ENCODE assay signal across 8 cellular contexts in the genomic region with DNA sequence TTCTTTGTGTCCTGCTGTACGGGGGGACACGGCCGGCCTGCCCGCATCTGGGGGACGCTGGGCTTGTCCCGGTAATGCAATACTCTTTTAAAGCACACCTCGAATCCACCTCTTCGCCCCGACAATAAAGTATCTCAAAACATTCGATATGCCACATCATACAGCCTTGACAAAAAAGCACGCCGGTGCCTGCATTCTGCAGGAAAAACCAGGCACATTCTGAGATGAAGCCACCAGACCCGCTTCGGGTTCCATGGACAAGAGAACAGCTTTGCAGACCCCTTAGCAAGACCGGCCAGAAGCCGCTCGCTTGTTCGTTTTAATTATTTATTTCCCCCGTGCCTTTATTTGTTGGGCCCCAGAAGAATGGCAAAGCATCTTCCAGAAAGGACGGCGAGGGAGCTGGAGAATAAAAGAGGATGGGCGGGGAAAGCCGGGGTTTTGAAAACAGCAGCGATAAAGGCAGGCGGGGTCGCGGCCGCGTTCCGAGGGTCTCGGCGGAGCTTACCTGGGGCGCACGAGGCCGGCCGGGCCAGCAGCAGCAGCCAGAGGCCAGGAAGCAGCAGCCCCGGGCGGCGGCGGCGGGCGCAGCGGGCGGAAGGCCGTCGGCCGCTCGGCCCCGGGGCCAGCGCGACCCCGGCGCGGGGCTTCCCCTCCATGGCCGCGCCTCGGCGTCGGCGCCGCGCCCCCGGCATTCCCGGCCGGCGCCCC. TPM values are rescaled to one million over a fixed set of nuclear protein-coding genes. Genes with fewer than 3 reads are reported as not detected.
A peak's percentile ranks its signal among the peaks of the same experiment; 100 is the strongest.
DNase-seq lines count a peak whose midpoint lies in the region; ATAC-seq and TF ChIP-seq lines count a peak whose summit lies in the region.

No MANE protein-coding gene starts in this region.

- TF ChIP-seq CTCF in astrocyte of the cerebellum (IDR thresholded peaks at IDR 0.05; ENCODE audit: low read depth, low read length, missing control alignments) (no peak), right lobe of liver (IDR thresholded peaks at IDR 0.05) (no peak), tibial nerve (IDR thresholded peaks at IDR 0.05) (no peak)

- H3K4me2 ChIP-seq in GM23248 (ENCODE audit: unreplicated experiment) = peak overlapping the region; percentile 99

- H3K27me3 ChIP-seq in GM23248 (replicated peaks; ENCODE audit: insufficient read depth) (no peaks in the 10 kb centered on the region), right lobe of liver (no peaks in the 10 kb centered on the region), tibial nerve (no peaks in the 10 kb centered on the region)

- H3K4me3 ChIP-seq in GM23248 = peak overlapping the region; percentile 96
- H3K4me3 ChIP-seq in astrocyte of the cerebellum (ENCODE audit: low read depth, low read length) = peak overlapping the region; percentile 75
- peak overlapping the region; percentile 54 to 65 (median 54) for H3K4me3 ChIP-seq in right lobe of liver
- H3K4me3 ChIP-seq in tibial nerve = peak overlapping the region; percentile 26 to 78 (median 42)

- H4K20me1 ChIP-seq in GM23248 (ENCODE audit: insufficient read depth) = no peaks in the 10 kb centered on the region

- H3K9me3 ChIP-seq in GM23248 (ENCODE audit: low read depth) (no peaks in the 10 kb centered on the region), right lobe of liver (no peaks in the 10 kb centered on the region), tibial nerve (no peaks in the 10 kb centered on the region)

- TF ChIP-seq POLR2A in right lobe of liver (IDR thresholded peaks at IDR 0.05) (no peak), tibial nerve (IDR thresholded peaks at IDR 0.05) (no peak)

- H2AFZ ChIP-seq in GM23248 = peak overlapping the region; percentile 88

- DNase-seq in DMS53 (lab: John Stamatoyannopoulos, UW) = peak; percentile 64
- DNase-seq in DMS53 treated with DMSO at 0.1 percent for 48 hours (lab: John Stamatoyannopoulos, UW; ENCODE audit: unreplicated experiment) = no peak
- peak; percentile 43 for DNase-seq in GM23248
- DNase-seq in M059J (ENCODE audit: low read depth) = peak; percentile 14
- no peak for DNase-seq in astrocyte of the cerebellum (ENCODE audit: low read depth)
- no peak for DNase-seq in right lobe of liver
- no peak for DNase-seq in tibial nerve (ENCODE audit: low spot score in 2 of 2)
- DNase-seq in KG1 (lab: John Stamatoyannopoulos, UW) = no peak

- H3K4me1 ChIP-seq in GM23248 (ENCODE audit: insufficient read depth) = peaks cover 19% of the 10 kb centered on the region; the same call in 1 of the 2 replicates
- H3K4me1 ChIP-seq in right lobe of liver = peaks cover 0 to 4% (median 0%) of the 10 kb centered on the region in 4 donors
- H3K4me1 ChIP-seq in tibial nerve = peaks cover 0 to 20% (median 5%) of the 10 kb centered on the region in 4 donors

- WGBS in GM23248 (ENCODE audit: low coverage in 1 of 2, low lambda C conversion rate in 2 of 2, missing lambda C conversion rate in 2 of 2), 2 experiments = 1 to 2% methylated on average over 37 to 50 of the region's 66 CpGs
- 3% methylated on average over 23 of the region's 66 CpGs for WGBS in right lobe of liver (ENCODE audit: insufficient coverage, low coverage, low lambda C conversion rate, missing lambda C conversion rate)
- 0 to 1% methylated on average over 36 to 40 of the region's 66 CpGs for WGBS in tibial nerve, 2 donors

- intact Hi-C loops in right lobe of liver (cut with DNase I) = no loop called here

- H3K27ac ChIP-seq in GM23248 (peak overlapping the region; percentile 41), right lobe of liver (no peak overlapping the region), tibial nerve (peak overlapping the region in 1 of 4 donors; percentile 56)

- H3K79me2 ChIP-seq in GM23248 (ENCODE audit: insufficient read depth) = peaks cover 46% of the 10 kb centered on the region

- ATAC-seq in right lobe of liver = peak in 2 of 4 donors; percentile 45 to 54

- in situ Hi-C loops in GM23248 (cut with MboI) = no loop called here
- in situ Hi-C loops in astrocyte of the cerebellum (cut with HindIII; ENCODE audit: low sequenced_read_pairs) = no loop called here

- no peaks in the 10 kb centered on the region for H3K9me2 ChIP-seq in GM23248 (ENCODE audit: insufficient read depth)

- H3K9ac ChIP-seq in GM23248 = peak overlapping the region; percentile 81

- peaks cover 14% of the 10 kb centered on the region for H3F3A ChIP-seq in GM23248 (ENCODE audit: insufficient read depth)

- no peak for TF ChIP-seq EP300 in tibial nerve (IDR thresholded peaks at IDR 0.05)

- H3K36me3 ChIP-seq in GM23248 (ENCODE audit: low read depth) = peaks cover 3% of the 10 kb centered on the region; the same call in 1 of the 2 replicates
- H3K36me3 ChIP-seq in right lobe of liver = no peaks in the 10 kb centered on the region
- H3K36me3 ChIP-seq in tibial nerve = no peaks in the 10 kb centered on the region

RNA-seq across cellular contexts. Expression of a gene that starts 0.5 kb away (rescaled TPM):
- 3.0 and 4.2 TPM in 2 replicates for total RNA-seq in GM23248 (2014; rRNA removed; shearing (Covaris generic))
- 2.1 and 2.2 TPM in 2 replicates for polyA plus RNA-seq in GM23248 (2016; fragmentation: Nextera tagmentation; extraction: Ambion mirVana)
- total RNA-seq in M059J (2014; rRNA removed; shearing (Covaris generic)) = 2.6 and 3.9 TPM in 2 replicates
- total RNA-seq in right lobe of liver (1 to 10 TPM in 1 of 6 experiments, under 1 TPM in 5; 0.56 to 1.9 (median 0.68) TPM), tibial nerve (1 to 10 TPM; 1.6 to 2.4 (median 1.7) TPM)

RNA-seq across cellular contexts. Expression of a gene that starts 55.1 kb away (rescaled TPM):
- 10.9 TPM in 2 replicates for total RNA-seq in GM23248 (2014; rRNA removed; shearing (Covaris generic))
- 8.8 and 9.8 TPM in 2 replicates for polyA plus RNA-seq in GM23248 (2016; fragmentation: Nextera tagmentation; extraction: Ambion mirVana)
- 0.96 and 4.6 TPM in 2 replicates for total RNA-seq in M059J (2014; rRNA removed; shearing (Covaris generic))
- 1 to 10 TPM in 5 of 6 experiments, under 1 TPM in 1; 0.93 to 3.7 (median 1.8) TPM for total RNA-seq in right lobe of liver
- 10 to 100 TPM; 36.9 to 68.8 (median 53.1) TPM for total RNA-seq in tibial nerve

Comparison
In these comparisons a context has a peak if more than half of its experiments do, and no peak if none do; other contexts are left out.
1. DNase-seq: peak in DMS53 (single experiment), GM23248 (single experiment) and M059J (single experiment); none in DMS53 treated with DMSO at 0.1 percent for 48 hours (single experiment), astrocyte of the cerebellum (single experiment), right lobe of liver (0 of 3), tibial nerve (0 of 2) and KG1 (single experiment).
2. H3K4me3 ChIP-seq: peak in every context shown above with its lines; median percentile 96 in GM23248; 75 in astrocyte of the cerebellum; 54 in right lobe of liver; 42 in tibial nerve.